9 cellular contexts compared by ENCODE assay signal in the genomic region with DNA sequence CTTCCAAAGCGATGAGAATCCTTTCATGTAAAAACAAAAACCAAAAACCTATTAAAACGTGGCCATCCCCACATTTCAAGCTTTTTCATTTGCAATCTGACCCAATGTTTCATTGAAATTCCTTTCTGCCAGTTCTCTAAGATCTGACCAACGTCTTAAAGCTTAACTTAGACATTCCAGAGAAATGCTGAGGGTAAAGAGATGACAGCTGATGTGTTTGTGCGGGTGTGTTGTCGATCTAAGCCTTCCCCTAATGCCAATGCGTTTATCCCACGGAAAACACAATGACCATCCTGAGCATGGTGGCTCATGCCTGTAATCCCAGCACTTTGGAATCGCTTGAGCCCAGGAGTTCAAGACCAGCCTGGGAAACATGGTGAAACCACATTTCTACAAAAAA.
"Had no signal": no experiment of that assay in that cellular context is flagged by ENCODE, and none has a peak within 500 bp of the region (broad histone marks: within the 10 kb centered on the region; RNA-seq: fewer than 3 reads in every experiment).

No MANE protein-coding gene starts in this region.

- DNase-seq: GOT3, H7, HFFc6, KBM-7 had no signal

- H3K27me3 Mint-ChIP-seq: IgD-negative memory B cell had no signal

- H3K4me3 ChIP-seq: HAP-1 had no signal

- H3K9me3 Mint-ChIP-seq: HFFc6, IgD-negative memory B cell had no signal

- H3K27ac Mint-ChIP-seq: HFFc6, IgD-negative memory B cell had no signal

- H3K9me3 ChIP-seq: HAP-1 had no signal

- H3K27ac ChIP-seq: HL-60 had no signal

- H3K4me3 Mint-ChIP-seq: HFFc6, IgD-negative memory B cell had no signal

- H3K4me1 ChIP-seq: HAP-1 had no signal

- ATAC-seq: HCT116, HepG2 had no signal

- FAIRE-seq: HepG2 had no signal
